Comparison of ENCODE assay signal across 11 cellular contexts in the genomic region with DNA sequence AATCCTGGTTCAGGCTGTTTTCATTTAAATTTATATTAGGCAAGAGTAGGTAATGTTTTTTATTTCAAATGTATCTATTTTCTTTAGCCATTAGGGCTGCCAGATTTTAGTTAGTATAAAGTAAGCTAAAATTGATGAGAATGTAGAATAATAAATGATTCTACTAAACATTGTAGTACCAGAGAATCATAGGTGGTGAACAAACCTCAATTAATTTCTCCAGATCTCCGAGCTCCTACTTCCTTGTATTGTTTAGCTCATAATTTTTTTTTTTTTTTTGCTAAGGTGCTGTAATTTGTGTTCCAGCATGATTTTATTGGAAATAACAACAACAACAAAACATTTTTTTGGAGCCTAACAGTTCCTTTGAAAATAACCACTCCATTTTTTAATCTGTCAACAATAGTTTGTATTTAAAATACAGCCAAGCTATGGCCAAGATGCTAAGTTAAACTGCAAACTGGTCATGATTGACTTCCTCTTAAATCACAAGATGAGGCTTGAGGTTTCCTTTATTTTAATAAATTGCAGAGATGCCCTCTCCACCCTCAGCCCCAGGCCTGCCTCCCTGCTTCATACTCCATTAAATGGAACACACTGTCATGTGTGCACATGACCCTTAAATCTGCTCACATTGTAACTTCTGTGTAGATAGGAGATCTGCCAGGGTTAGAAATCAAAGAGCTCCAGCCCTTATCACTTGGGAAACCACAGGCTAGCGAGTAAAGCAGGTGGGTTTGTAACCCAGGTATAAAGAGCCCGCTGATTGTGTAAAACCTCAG. TPM values are rescaled to one million over a fixed set of nuclear protein-coding genes. Genes with fewer than 3 reads are reported as not detected.
DNase-seq lines count a peak whose midpoint lies in the region; ATAC-seq and TF ChIP-seq lines count a peak whose summit lies in the region.
"Had no signal": no experiment of that assay in that cellular context is flagged by ENCODE, and none has a peak within 500 bp of the region (broad histone marks: within the 10 kb centered on the region; RNA-seq: fewer than 3 reads in every experiment).

No MANE protein-coding gene starts in this region.

- H3K36me3 ChIP-seq in Peyer's patch = no peaks in the 10 kb centered on the region
- H3K36me3 ChIP-seq: vagina had no signal

- peaks cover 50 to 54% of the 10 kb centered on the region in 2 donors for H3K4me1 Mint-ChIP-seq in immature natural killer cell
- peaks cover 41% of the 10 kb centered on the region for H3K4me1 Mint-ChIP-seq in stimulated activated effector memory CD8-positive, alpha-beta T cell treated with anti-CD3 and anti-CD28 coated beads, Interleukin-12 subunit alpha, Interleukin-12 subunit beta, amount 100 ng/mL, for 72 hours

- peaks cover 0 to 2% (median 0%) of the 10 kb centered on the region in 3 donors for H3K27me3 Mint-ChIP-seq in immature natural killer cell (ENCODE audit: low read depth in 3 of 3)

- H3K4me1 ChIP-seq in Peyer's patch = peaks cover 0 to 28% (median 2%) of the 10 kb centered on the region in 4 donors
- H3K4me1 ChIP-seq: vagina had no signal

- DNase-seq in Peyer's patch (peak in 2 of 3 donors; percentile 80 to 84), immature natural killer cell (peak; percentile 32 to 49 (median 37)), DMS79 (lab: John Stamatoyannopoulos, UW) (no peak)
- DNase-seq in stimulated activated effector memory CD8-positive, alpha-beta T cell treated with anti-CD3 and anti-CD28 coated beads, Interleukin-12 subunit alpha, Interleukin-12 subunit beta, amount 100 ng/mL, for 72 hours (ENCODE audit: low spot score in 2 of 2) = no peak
- DNase-seq: central memory CD4-positive, alpha-beta T cell; NCI-H345 had no signal

- H3K36me3 Mint-ChIP-seq in immature natural killer cell = peaks cover 4 to 16% (median 6%) of the 10 kb centered on the region in 3 donors
- peaks cover 13% of the 10 kb centered on the region for H3K36me3 Mint-ChIP-seq in stimulated activated effector memory CD8-positive, alpha-beta T cell treated with anti-CD3 and anti-CD28 coated beads, Interleukin-12 subunit alpha, Interleukin-12 subunit beta, amount 100 ng/mL, for 72 hours

- peaks cover 0 to 3% (median 0%) of the 10 kb centered on the region in 6 donors for H3K9me3 Mint-ChIP-seq in immature natural killer cell
- no peaks in the 10 kb centered on the region for H3K9me3 Mint-ChIP-seq in stimulated activated effector memory CD8-positive, alpha-beta T cell treated with anti-CD3 and anti-CD28 coated beads, Interleukin-12 subunit alpha, Interleukin-12 subunit beta, amount 100 ng/mL, for 72 hours
- H3K9me3 Mint-ChIP-seq: activated T-helper 1 cell treated with anti-CD3 and anti-CD28 coated beads, Interleukin-12 subunit alpha, Interleukin-12 subunit beta, Interleukin-2, Interleukin-4 antibody, amounts not matched to agents 30 ng/mL and 10 ng/mL and 1 ng/mL, durations not matched to agents 14 hours and 24 hours and 36 hours had no signal

- peak overlapping the region in 2 of 4 donors; percentile 38 to 75 for H3K27ac ChIP-seq in Peyer's patch
- H3K27ac ChIP-seq: vagina had no signal

- TF ChIP-seq POLR2A in Peyer's patch (IDR thresholded peaks at IDR 0.05) = no peak

- peak overlapping the region; percentile 44 to 80 (median 60) for H3K4me3 Mint-ChIP-seq in immature natural killer cell
- H3K4me3 Mint-ChIP-seq in stimulated activated effector memory CD8-positive, alpha-beta T cell treated with anti-CD3 and anti-CD28 coated beads, Interleukin-12 subunit alpha, Interleukin-12 subunit beta, amount 100 ng/mL, for 72 hours = no peak overlapping the region
- H3K4me3 Mint-ChIP-seq: activated T-helper 1 cell treated with anti-CD3 and anti-CD28 coated beads, Interleukin-12 subunit alpha, Interleukin-12 subunit beta, Interleukin-2, Interleukin-4 antibody, amounts not matched to agents 30 ng/mL and 10 ng/mL and 1 ng/mL, durations not matched to agents 14 hours and 24 hours and 36 hours had no signal

- ATAC-seq in GM18909 (IDR thresholded peaks at IDR 0.05; ENCODE audit: poor library complexity, unreplicated experiment) (peak; percentile 17), GM18502 (IDR thresholded peaks at IDR 0.05; ENCODE audit: poor library complexity, unreplicated experiment) (no peak), GM21786 (IDR thresholded peaks at IDR 0.05; ENCODE audit: unreplicated experiment) (no peak)
- no peak for ATAC-seq in stimulated activated effector memory CD8-positive, alpha-beta T cell treated with anti-CD3 and anti-CD28 coated beads, Interleukin-12 subunit alpha, Interleukin-12 subunit beta, amount 100 ng/mL, for 72 hours

- no peaks in the 10 kb centered on the region for H3K9me3 ChIP-seq in Peyer's patch
- H3K9me3 ChIP-seq: vagina had no signal

- TF ChIP-seq CTCF in Peyer's patch (IDR thresholded peaks at IDR 0.05) = no peak

- H3K4me3 ChIP-seq in Peyer's patch = no peak overlapping the region
- H3K4me3 ChIP-seq: vagina had no signal

- H3K27ac Mint-ChIP-seq in immature natural killer cell = peak overlapping the region; percentile 63 to 88 (median 83)
- H3K27ac Mint-ChIP-seq in stimulated activated effector memory CD8-positive, alpha-beta T cell treated with anti-CD3 and anti-CD28 coated beads, Interleukin-12 subunit alpha, Interleukin-12 subunit beta, amount 100 ng/mL, for 72 hours = peak overlapping the region; percentile 11
- H3K27ac Mint-ChIP-seq: activated T-helper 1 cell treated with anti-CD3 and anti-CD28 coated beads, Interleukin-12 subunit alpha, Interleukin-12 subunit beta, Interleukin-2, Interleukin-4 antibody, amounts not matched to agents 30 ng/mL and 10 ng/mL and 1 ng/mL, durations not matched to agents 14 hours and 24 hours and 36 hours had no signal

- no peaks in the 10 kb centered on the region for H3K27me3 ChIP-seq in Peyer's patch
- H3K27me3 ChIP-seq: vagina had no signal

RNA-seq across cellular contexts. Expression of a gene that starts 20.6 kb away (rescaled TPM):
- total RNA-seq in Peyer's patch = 10 to 100 TPM; 34.7 to 75.9 (median 48.5) TPM
- polyA plus RNA-seq in immature natural killer cell = 10 to 100 TPM; 55.0 to 80.1 (median 65.3) TPM

Comparison
In these comparisons a context has a peak if more than half of its experiments do, and no peak if none do; other contexts are left out.
1. DNase-seq: peak in Peyer's patch (2 of 3) and immature natural killer cell (3 of 3); none in stimulated activated effector memory CD8-positive, alpha-beta T cell treated with anti-CD3 and anti-CD28 coated beads, Interleukin-12 subunit alpha, Interleukin-12 subunit beta, amount 100 ng/mL, for 72 hours (0 of 2) and DMS79 (single experiment).